1 cellular context compared by ENCODE assay signal in the genomic region with DNA sequence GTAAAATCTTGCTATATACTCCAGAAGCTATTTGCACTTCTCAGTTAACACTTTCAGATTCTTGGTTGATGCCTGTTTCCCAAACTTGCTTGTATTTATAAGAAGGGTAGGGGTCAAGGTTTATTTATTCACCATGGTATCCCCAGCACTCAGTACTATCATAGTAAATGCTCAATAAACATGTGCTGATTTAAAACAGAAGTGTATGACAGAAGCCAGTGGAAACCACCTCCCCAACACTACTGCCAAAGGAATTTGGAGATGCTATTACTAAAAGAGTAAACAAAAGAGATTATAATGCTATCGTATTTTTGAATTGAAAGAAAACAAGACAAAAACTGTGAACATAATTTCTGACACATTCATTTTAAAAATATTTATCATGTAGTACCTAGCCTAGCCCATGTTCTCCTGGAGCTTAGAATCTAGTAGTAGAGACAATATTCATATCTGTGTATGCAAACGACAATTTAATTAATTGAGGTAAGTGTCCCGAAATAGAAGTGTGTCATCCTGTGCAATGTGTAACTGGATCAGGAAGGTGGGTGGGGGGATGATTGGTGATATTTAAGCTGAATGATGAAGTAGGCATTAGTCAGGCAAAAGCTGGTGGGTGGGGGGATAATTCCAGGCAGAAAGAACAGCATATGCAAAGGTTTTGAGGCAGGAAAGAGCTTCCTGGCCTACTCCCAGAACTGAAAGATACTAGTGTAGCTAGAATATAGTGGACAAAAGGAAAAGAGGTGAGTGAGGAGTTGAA.
A peak's percentile ranks its signal among the peaks of the same experiment; 100 is the strongest.
TF ChIP-seq lines count a peak whose summit lies in the region.

No MANE protein-coding gene starts in this region.

TF ChIP-seq in HEK293, 187 proteins besides CTCF, POLR2A, EP300 and RAD21 (continued from another document):
- no peak for TF ChIP-seq ELK4 (IDR thresholded peaks at IDR 0.05; ENCODE audit: borderline replicate concordance, low read depth, low read length)
- TF ChIP-seq ZNF2 (tag by site-specific recombination; IDR thresholded peaks at IDR 0.05), result no peak
- TF ChIP-seq, protein P1, sequence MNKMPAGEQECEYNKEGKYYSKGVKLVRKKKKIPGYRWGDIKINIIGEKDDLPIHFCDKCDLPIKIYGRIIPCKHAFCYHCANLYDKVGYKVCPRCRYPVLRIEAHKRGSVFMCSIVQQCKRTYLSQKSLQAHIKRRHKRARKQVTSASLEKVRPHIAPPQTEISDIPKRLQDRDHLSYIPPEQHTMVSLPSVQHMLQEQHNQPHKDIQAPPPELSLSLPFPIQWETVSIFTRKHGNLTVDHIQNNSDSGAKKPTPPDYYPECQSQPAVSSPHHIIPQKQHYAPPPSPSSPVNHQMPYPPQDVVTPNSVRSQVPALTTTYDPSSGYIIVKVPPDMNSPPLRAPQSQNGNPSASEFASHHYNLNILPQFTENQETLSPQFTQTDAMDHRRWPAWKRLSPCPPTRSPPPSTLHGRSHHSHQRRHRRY (tag by site-specific recombination; IDR thresholded peaks at IDR 0.05), result no peak
- no peak for TF ChIP-seq ZNF146 (tag by site-specific recombination; IDR thresholded peaks at IDR 0.05)
- TF ChIP-seq ZNF16 (tag by site-specific recombination; IDR thresholded peaks at IDR 0.05; ENCODE audit: low read depth), result no peak
- peak; percentile 51 for TF ChIP-seq ZFHX2 (tag by site-specific recombination; conservative IDR thresholded peaks at IDR 0.05)
- TF ChIP-seq EGR2 (tag by site-specific recombination; IDR thresholded peaks at IDR 0.05; ENCODE audit: low read depth), result peak; percentile 36; the same call in 1 of the 2 replicates
- TF ChIP-seq ZNF701 (tag by site-specific recombination; IDR thresholded peaks at IDR 0.05), result no peak
- no peak for TF ChIP-seq BCL11B (tag by site-specific recombination; IDR thresholded peaks at IDR 0.05; ENCODE audit: low read depth)
- no peak for TF ChIP-seq ZNF624 (tag by site-specific recombination; IDR thresholded peaks at IDR 0.05)
- no peak for TF ChIP-seq AEBP2 (tag by site-specific recombination; IDR thresholded peaks at IDR 0.05; ENCODE audit: borderline replicate concordance)
- 0 out of 2 replicates have a peak, but pooled peaks have one; percentile 50 for TF ChIP-seq ZNF664 (tag by site-specific recombination; IDR thresholded peaks at IDR 0.05)
- no peak for TF ChIP-seq REST (tag by site-specific recombination; IDR thresholded peaks at IDR 0.05)
- TF ChIP-seq REPIN1 (tag by site-specific recombination; IDR thresholded peaks at IDR 0.05; ENCODE audit: low read depth), result no peak
- no peak for TF ChIP-seq ZNF571 (tag by site-specific recombination; IDR thresholded peaks at IDR 0.05)
- no peak for TF ChIP-seq ZNF76 (tag by site-specific recombination; IDR thresholded peaks at IDR 0.05; ENCODE audit: borderline replicate concordance, low read depth)
- TF ChIP-seq, protein P2, sequence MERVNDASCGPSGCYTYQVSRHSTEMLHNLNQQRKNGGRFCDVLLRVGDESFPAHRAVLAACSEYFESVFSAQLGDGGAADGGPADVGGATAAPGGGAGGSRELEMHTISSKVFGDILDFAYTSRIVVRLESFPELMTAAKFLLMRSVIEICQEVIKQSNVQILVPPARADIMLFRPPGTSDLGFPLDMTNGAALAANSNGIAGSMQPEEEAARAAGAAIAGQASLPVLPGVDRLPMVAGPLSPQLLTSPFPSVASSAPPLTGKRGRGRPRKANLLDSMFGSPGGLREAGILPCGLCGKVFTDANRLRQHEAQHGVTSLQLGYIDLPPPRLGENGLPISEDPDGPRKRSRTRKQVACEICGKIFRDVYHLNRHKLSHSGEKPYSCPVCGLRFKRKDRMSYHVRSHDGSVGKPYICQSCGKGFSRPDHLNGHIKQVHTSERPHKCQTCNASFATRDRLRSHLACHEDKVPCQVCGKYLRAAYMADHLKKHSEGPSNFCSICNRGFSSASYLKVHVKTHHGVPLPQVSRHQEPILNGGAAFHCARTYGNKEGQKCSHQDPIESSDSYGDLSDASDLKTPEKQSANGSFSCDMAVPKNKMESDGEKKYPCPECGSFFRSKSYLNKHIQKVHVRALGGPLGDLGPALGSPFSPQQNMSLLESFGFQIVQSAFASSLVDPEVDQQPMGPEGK (tag by site-specific recombination; IDR thresholded peaks at IDR 0.05), result no peak
- TF ChIP-seq ZNF629 (tag by site-specific recombination; IDR thresholded peaks at IDR 0.05), result peak; percentile 30; the same call in 1 of the 2 replicates
- no peak for TF ChIP-seq ZNF768 (tag by site-specific recombination; IDR thresholded peaks at IDR 0.05)
- TF ChIP-seq ZNF837 (tag by site-specific recombination; IDR thresholded peaks at IDR 0.05), result no peak
- no peak for TF ChIP-seq ZNF530 (tag by site-specific recombination; IDR thresholded peaks at IDR 0.05; ENCODE audit: low read depth)
- peak; percentile 43; the same call in 1 of the 2 replicates for TF ChIP-seq KLF8 (tag by site-specific recombination; IDR thresholded peaks at IDR 0.05)
- TF ChIP-seq ZBTB1 (tag by site-specific recombination; IDR thresholded peaks at IDR 0.05), result no peak
- no peak for TF ChIP-seq ZBTB7A (tag by site-specific recombination; IDR thresholded peaks at IDR 0.05; ENCODE audit: low read depth)
- no peak for TF ChIP-seq SETDB1 (IDR thresholded peaks at IDR 0.05; ENCODE audit: insufficient read length, low read length)
